In genomic region chr3:141835557-141836224, GRCh38 we compare ENCODE assay signal across 18 cellular contexts. TPM values are rescaled to one million over a fixed set of nuclear protein-coding genes. Genes with fewer than 3 reads are reported as not detected.
DNase-seq lines count a peak whose midpoint lies in the region; ATAC-seq, FAIRE-seq and TF ChIP-seq lines count a peak whose summit lies in the region.
"Had no signal": no experiment of that assay in that cellular context is flagged by ENCODE, and none has a peak within 500 bp of the region (broad histone marks: within the 10 kb centered on the region; RNA-seq: fewer than 3 reads in every experiment).

No MANE protein-coding gene starts in this region.

- H3K4me2 ChIP-seq in endothelial cell of umbilical vein (ENCODE audit: insufficient read depth, low read length) = no peak overlapping the region
- H3K4me2 ChIP-seq: BLaER1 treated with 17β-estradiol and CSF1 and Interleukin-3, amounts not matched to agents 10 nM and 100 nM had no signal

- H3K27ac Mint-ChIP-seq in MCF 10A (ENCODE audit: low read depth, unreplicated experiment) (no peak overlapping the region), WTC11 (no peak overlapping the region)
- no peak overlapping the region for H3K27ac Mint-ChIP-seq in activated T-helper 2 cell treated with anti-CD3 and anti-CD28 coated beads, Interferon-gamma antibody, Interleukin-2, Interleukin-4, amounts not matched to agents 10 μg/mL and 5 μg/mL and 100 μg/mL, durations not matched to agents 14 hours and 24 hours and 36 hours
- H3K27ac Mint-ChIP-seq: CD4-positive, CD25-positive, alpha-beta regulatory T cell; IgD-negative memory B cell had no signal

- H2AFZ ChIP-seq in endothelial cell of umbilical vein (ENCODE audit: low read depth, low read length) = no peak overlapping the region

- no peak overlapping the region for H3K9ac ChIP-seq in endothelial cell of umbilical vein (replicated peaks; ENCODE audit: extremely low read depth, insufficient read depth, low read length)
- H3K9ac ChIP-seq: BLaER1 treated with 17β-estradiol and CSF1 and Interleukin-3, amounts not matched to agents 10 nM and 100 nM had no signal

- H3K27ac ChIP-seq in breast epithelium = no peak overlapping the region
- no peak overlapping the region for H3K27ac ChIP-seq in endothelial cell of umbilical vein (ENCODE audit: insufficient read depth, low read depth, low read length)
- H3K27ac ChIP-seq: 22Rv1; BLaER1 treated with 17β-estradiol and CSF1 and Interleukin-3, amounts not matched to agents 10 nM and 100 nM had no signal

- H3K4me1 ChIP-seq in breast epithelium (no peaks in the 10 kb centered on the region), endothelial cell of umbilical vein (ENCODE audit: control insufficient read depth, extremely low read depth, insufficient read depth, low read length) (peaks cover 4% of the 10 kb centered on the region)
- H3K4me1 ChIP-seq: BLaER1 treated with 17β-estradiol and CSF1 and Interleukin-3, amounts not matched to agents 10 nM and 100 nM had no signal

- intact Hi-C loops in MCF 10A (cut with micrococcal nuclease) = no loop called here
- intact Hi-C loops in breast epithelium (cut with DNase I; ENCODE audit: low total_unique reads) = no loop called here
- intact Hi-C loops in endothelial cell of umbilical vein (cut with micrococcal nuclease) = no loop called here
- intact Hi-C loops in activated T-helper 2 cell treated with anti-CD3 and anti-CD28 coated beads, Interferon-gamma antibody, Interleukin-2, Interleukin-4, amounts not matched to agents 10 μg/mL and 5 μg/mL and 100 μg/mL, durations not matched to agents 14 hours and 24 hours and 36 hours (cut with micrococcal nuclease) = no loop called here
- intact Hi-C loops in head of caudate nucleus (cut with DNase I) = no loop called here

- H3K4me3 ChIP-seq in breast epithelium = no peak overlapping the region
- H3K4me3 ChIP-seq in endothelial cell of umbilical vein (replicated peaks in 1 of 3; ENCODE audit: insufficient read depth in 1 of 3, low read depth in 1 of 3, low read length in 3 of 3) = no peak overlapping the region
- H3K4me3 ChIP-seq: BLaER1 treated with 17β-estradiol and CSF1 and Interleukin-3, amounts not matched to agents 10 nM and 100 nM had no signal

- H3K9me1 ChIP-seq in endothelial cell of umbilical vein (replicated peaks; ENCODE audit: control insufficient read depth, extremely low read depth, insufficient read depth, low read length) = no peaks in the 10 kb centered on the region

- H3K9me3 Mint-ChIP-seq in MCF 10A (ENCODE audit: unreplicated experiment) (no peaks in the 10 kb centered on the region), WTC11 (peaks cover 9% of the 10 kb centered on the region)
- no peaks in the 10 kb centered on the region for H3K9me3 Mint-ChIP-seq in activated T-helper 2 cell treated with anti-CD3 and anti-CD28 coated beads, Interferon-gamma antibody, Interleukin-2, Interleukin-4, amounts not matched to agents 10 μg/mL and 5 μg/mL and 100 μg/mL, durations not matched to agents 14 hours and 24 hours and 36 hours
- H3K9me3 Mint-ChIP-seq: CD4-positive, CD25-positive, alpha-beta regulatory T cell had no signal

- CTCF ChIA-PET in MCF 10A (lab: Yijun Ruan, JAX) (no interaction called here), WTC11 (lab: Charles Lee) (interaction anchor here (0.9 kb wide), 1 partner anchor 43 kb away, joined by 3 read pairs; no protein-coding TSS in a partner anchor), endothelial cell of umbilical vein (lab: Charles Lee) (no interaction called here)

- no peaks in the 10 kb centered on the region for H3K79me2 ChIP-seq in endothelial cell of umbilical vein (ENCODE audit: control insufficient read depth, insufficient read depth, low read length)

- BruUV-seq in MCF 10A (replicated peaks; lab: Mats Ljungman, UMichigan) = no TSS peak
- BruUV-seq in endothelial cell of umbilical vein (replicated peaks; lab: Mats Ljungman, UMichigan) = no TSS peak

- DNase-seq in MCF 10A (ENCODE audit: unreplicated experiment) = peak; percentile 39
- DNase-seq in breast epithelium (ENCODE audit: low spot score in 2 of 2) = no peak
- DNase-seq in WTC11 (ENCODE audit: low spot score) = no peak
- no peak for DNase-seq in endothelial cell of umbilical vein (ENCODE audit: low read depth, low spot score)
- no peak for DNase-seq in NCI-H69 (lab: John Stamatoyannopoulos, UW)
- no peak for DNase-seq in activated T-helper 2 cell treated with anti-CD3 and anti-CD28 coated beads, Interferon-gamma antibody, Interleukin-2, Interleukin-4, amounts not matched to agents 10 μg/mL and 5 μg/mL and 100 μg/mL, durations not matched to agents 14 hours and 24 hours and 36 hours (ENCODE audit: low spot score)
- no peak for DNase-seq in head of caudate nucleus
- DNase-seq: ACHN; Calu3; CD4-positive, CD25-positive, alpha-beta regulatory T cell; DMS79; HCEC 1CT had no signal

- no peaks in the 10 kb centered on the region for H3K27me3 ChIP-seq in breast epithelium
- H3K27me3 ChIP-seq in endothelial cell of umbilical vein (ENCODE audit: control insufficient read depth in 2 of 2, insufficient read depth in 2 of 2, low read length in 2 of 2) = peaks cover 4 to 9% of the 10 kb centered on the region in 2 experiments
- H3K27me3 ChIP-seq: BLaER1 treated with 17β-estradiol and CSF1 and Interleukin-3, amounts not matched to agents 10 nM and 100 nM had no signal

- H3K4me3 Mint-ChIP-seq in MCF 10A (ENCODE audit: unreplicated experiment) = no peak overlapping the region
- H3K4me3 Mint-ChIP-seq in WTC11 = no peak overlapping the region
- no peak overlapping the region for H3K4me3 Mint-ChIP-seq in activated T-helper 2 cell treated with anti-CD3 and anti-CD28 coated beads, Interferon-gamma antibody, Interleukin-2, Interleukin-4, amounts not matched to agents 10 μg/mL and 5 μg/mL and 100 μg/mL, durations not matched to agents 14 hours and 24 hours and 36 hours (ENCODE audit: low read depth)
- H3K4me3 Mint-ChIP-seq: CD4-positive, CD25-positive, alpha-beta regulatory T cell; IgD-negative memory B cell had no signal

- TF ChIP-seq POLR2A in breast epithelium (IDR thresholded peaks at IDR 0.05) = no peak
- no peak for TF ChIP-seq POLR2A in endothelial cell of umbilical vein (IDR thresholded peaks at IDR 0.05; ENCODE audit: low read depth, low read length)

- no peaks in the 10 kb centered on the region for H4K20me1 ChIP-seq in endothelial cell of umbilical vein (replicated peaks; ENCODE audit: control insufficient read depth, extremely low read depth, insufficient read depth, low read length)
- H4K20me1 ChIP-seq: BLaER1 treated with 17β-estradiol and CSF1 and Interleukin-3, amounts not matched to agents 10 nM and 100 nM had no signal

- ATAC-seq in WTC11 = no peak
- ATAC-seq in HG03025 (IDR thresholded peaks at IDR 0.05; ENCODE audit: low FRiP score, unreplicated experiment) = no peak

- H3K9me3 ChIP-seq in breast epithelium (no peaks in the 10 kb centered on the region), endothelial cell of umbilical vein (replicated peaks; ENCODE audit: control insufficient read depth, insufficient read depth, low read length) (no peaks in the 10 kb centered on the region)

- FAIRE-seq in endothelial cell of umbilical vein (lab: Jason Lieb, UNC) = peak; percentile 49
- FAIRE-seq: G401.6, GM12892 had no signal

- dilution Hi-C loops in endothelial cell of umbilical vein (cut with MboI; ENCODE audit: extremely low pct_ligation_motif_present, low sequenced_read_pairs) = no loop called here

- H3K27me3 Mint-ChIP-seq in MCF 10A (ENCODE audit: insufficient read depth, unreplicated experiment) (no peaks in the 10 kb centered on the region), WTC11 (ENCODE audit: low read depth) (no peaks in the 10 kb centered on the region)
- peaks cover 2% of the 10 kb centered on the region for H3K27me3 Mint-ChIP-seq in activated T-helper 2 cell treated with anti-CD3 and anti-CD28 coated beads, Interferon-gamma antibody, Interleukin-2, Interleukin-4, amounts not matched to agents 10 μg/mL and 5 μg/mL and 100 μg/mL, durations not matched to agents 14 hours and 24 hours and 36 hours (ENCODE audit: low read depth)
- H3K27me3 Mint-ChIP-seq: CD4-positive, CD25-positive, alpha-beta regulatory T cell had no signal

- POLR2A ChIA-PET in MCF 10A (lab: Yijun Ruan, JAX) = no interaction called here
- POLR2A ChIA-PET in WTC11 (lab: Charles Lee) = no interaction called here
- POLR2A ChIA-PET in endothelial cell of umbilical vein (lab: Charles Lee) = no interaction called here

- no peaks in the 10 kb centered on the region for H3K36me3 ChIP-seq in breast epithelium
- no peaks in the 10 kb centered on the region for H3K36me3 ChIP-seq in endothelial cell of umbilical vein (ENCODE audit: control insufficient read depth in 2 of 2, extremely low read depth in 1 of 2, insufficient read depth in 2 of 2, low read length in 2 of 2)
- H3K36me3 ChIP-seq: BLaER1 treated with 17β-estradiol and CSF1 and Interleukin-3, amounts not matched to agents 10 nM and 100 nM had no signal

- no peak for TF ChIP-seq CTCF in MCF 10A (IDR thresholded peaks at IDR 0.05; ENCODE audit: unreplicated experiment)
- no peak for TF ChIP-seq CTCF in breast epithelium (IDR thresholded peaks at IDR 0.05)
- TF ChIP-seq CTCF in WTC11 (IDR thresholded peaks at IDR 0.05) = no peak
- TF ChIP-seq CTCF in endothelial cell of umbilical vein (IDR thresholded peaks at IDR 0.05; ENCODE audit: extremely low read depth in 1 of 2, insufficient read depth in 1 of 2, low read depth in 1 of 2, low read length in 2 of 2) = no peak

- H3K4me1 Mint-ChIP-seq in MCF 10A (ENCODE audit: insufficient read depth, unreplicated experiment) (peaks cover 10% of the 10 kb centered on the region), WTC11 (peaks cover 3% of the 10 kb centered on the region)
- H3K4me1 Mint-ChIP-seq in activated T-helper 2 cell treated with anti-CD3 and anti-CD28 coated beads, Interferon-gamma antibody, Interleukin-2, Interleukin-4, amounts not matched to agents 10 μg/mL and 5 μg/mL and 100 μg/mL, durations not matched to agents 14 hours and 24 hours and 36 hours (ENCODE audit: low read depth) = peaks cover 2% of the 10 kb centered on the region
- H3K4me1 Mint-ChIP-seq: IgD-negative memory B cell had no signal

- H3K36me3 Mint-ChIP-seq in MCF 10A (ENCODE audit: insufficient read depth, unreplicated experiment) (no peaks in the 10 kb centered on the region), WTC11 (no peaks in the 10 kb centered on the region)
- H3K36me3 Mint-ChIP-seq in activated T-helper 2 cell treated with anti-CD3 and anti-CD28 coated beads, Interferon-gamma antibody, Interleukin-2, Interleukin-4, amounts not matched to agents 10 μg/mL and 5 μg/mL and 100 μg/mL, durations not matched to agents 14 hours and 24 hours and 36 hours (ENCODE audit: low read depth) = no peaks in the 10 kb centered on the region
- H3K36me3 Mint-ChIP-seq: CD4-positive, CD25-positive, alpha-beta regulatory T cell; IgD-negative memory B cell had no signal

RNA-seq across cellular contexts. Expression of gene ATP1B3, which starts 40.8 kb away (rescaled TPM):
- total RNA-seq in MCF 10A (2022) (99.9 and 102 TPM in 2 replicates), breast epithelium (10 to 100 TPM; 47.2 to 88.8 (median 74.4) TPM), WTC11 (2021) (189 to 239 TPM (median 212 TPM) in 3 replicates), endothelial cell of umbilical vein (198 and 227 TPM in 2 replicates)
- 243 and 279 TPM in 2 replicates for polyA plus RNA-seq in endothelial cell of umbilical vein
- polyA plus RNA-seq in endothelial cell of umbilical vein (2011; cell fraction: cytosol; rRNA removed) = 222 and 229 TPM in 2 replicates
- 125 and 161 TPM in 2 replicates for polyA plus RNA-seq in endothelial cell of umbilical vein (2011; cell fraction: nucleus; rRNA removed)
- polyA plus RNA-seq in endothelial cell of umbilical vein (2012) = 232 and 271 TPM in 2 replicates
- polyA minus RNA-seq in endothelial cell of umbilical vein = 190 and 197 TPM in 2 replicates
- 202 TPM for polyA minus RNA-seq in endothelial cell of umbilical vein (2011; cell fraction: cytosol; rRNA and poly(A)+ RNA removed)
- 48.1 and 57.8 TPM in 2 replicates for polyA minus RNA-seq in endothelial cell of umbilical vein (2011; cell fraction: nucleus; rRNA and poly(A)+ RNA removed)
- 206 and 217 TPM in 2 replicates for total RNA-seq in activated T-helper 2 cell treated with anti-CD3 and anti-CD28 coated beads, Interferon-gamma antibody, Interleukin-2, Interleukin-4, amounts not matched to agents 10 μg/mL and 5 μg/mL and 100 μg/mL, durations not matched to agents 14 hours and 24 hours and 36 hours
